In genomic region chr19:1956868-1957492, GRCh38 we compare ENCODE assay signal across 1 cellular context.
TF ChIP-seq lines count a peak whose summit lies in the region.

No MANE protein-coding gene starts in this region.

TF ChIP-seq in GM23338, 12 proteins besides CTCF, POLR2A, EP300 and RAD21 (continued from another document):
- TF ChIP-seq ZNF462 (CRISPR knock-in tag; IDR thresholded peaks at IDR 0.05) (no peak), POLR2AphosphoS5 (IDR thresholded peaks at IDR 0.05; ENCODE audit: low read depth) (no peak), STAT1 (IDR thresholded peaks at IDR 0.05; ENCODE audit: unreplicated experiment) (no peak), REST (IDR thresholded peaks at IDR 0.05; ENCODE audit: unreplicated experiment) (no peak), EZH2 (IDR thresholded peaks at IDR 0.05; ENCODE audit: low read depth, unreplicated experiment) (no peak), ZNF331 (CRISPR knock-in tag; IDR thresholded peaks at IDR 0.05; ENCODE audit: low read depth) (no peak), EZH2phosphoT487 (IDR thresholded peaks at IDR 0.05; ENCODE audit: unreplicated experiment) (no peak)
